6 cellular contexts compared by ENCODE assay signal in the genomic region with DNA sequence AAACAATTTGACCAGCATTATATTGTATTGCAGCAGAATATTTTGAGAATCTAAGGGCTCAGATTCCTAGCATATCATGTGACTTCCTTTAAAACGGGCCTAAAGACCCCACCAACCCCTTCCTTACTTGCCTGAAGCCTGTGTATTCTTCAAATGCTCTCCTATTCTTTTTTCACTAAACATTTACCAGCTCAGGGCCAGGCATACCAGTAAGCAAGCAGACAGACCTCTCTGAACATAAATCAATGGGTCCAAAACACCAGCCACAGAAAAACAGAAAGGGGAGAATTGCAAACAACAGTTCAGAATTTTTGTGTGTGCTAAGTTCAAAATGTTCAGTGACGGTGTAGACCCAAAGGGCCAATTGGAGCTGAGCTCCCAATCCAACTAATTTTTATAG.
"Had no signal": no experiment of that assay in that cellular context is flagged by ENCODE, and none has a peak within 500 bp of the region (broad histone marks: within the 10 kb centered on the region; RNA-seq: fewer than 3 reads in every experiment).

No MANE protein-coding gene starts in this region.

- FAIRE-seq: HTR-8/SVneo had no signal

- ATAC-seq: HCT116 had no signal

- H3K4me3 ChIP-seq: HAP-1 had no signal

- H3K36me3 ChIP-seq: HAP-1 had no signal

- DNase-seq: GOT3, H7, HFFc6 had no signal

- H3K9me3 ChIP-seq: HAP-1 had no signal

- H3K4me1 ChIP-seq: HAP-1 had no signal
